8 cellular contexts compared by ENCODE assay signal in the genomic region with DNA sequence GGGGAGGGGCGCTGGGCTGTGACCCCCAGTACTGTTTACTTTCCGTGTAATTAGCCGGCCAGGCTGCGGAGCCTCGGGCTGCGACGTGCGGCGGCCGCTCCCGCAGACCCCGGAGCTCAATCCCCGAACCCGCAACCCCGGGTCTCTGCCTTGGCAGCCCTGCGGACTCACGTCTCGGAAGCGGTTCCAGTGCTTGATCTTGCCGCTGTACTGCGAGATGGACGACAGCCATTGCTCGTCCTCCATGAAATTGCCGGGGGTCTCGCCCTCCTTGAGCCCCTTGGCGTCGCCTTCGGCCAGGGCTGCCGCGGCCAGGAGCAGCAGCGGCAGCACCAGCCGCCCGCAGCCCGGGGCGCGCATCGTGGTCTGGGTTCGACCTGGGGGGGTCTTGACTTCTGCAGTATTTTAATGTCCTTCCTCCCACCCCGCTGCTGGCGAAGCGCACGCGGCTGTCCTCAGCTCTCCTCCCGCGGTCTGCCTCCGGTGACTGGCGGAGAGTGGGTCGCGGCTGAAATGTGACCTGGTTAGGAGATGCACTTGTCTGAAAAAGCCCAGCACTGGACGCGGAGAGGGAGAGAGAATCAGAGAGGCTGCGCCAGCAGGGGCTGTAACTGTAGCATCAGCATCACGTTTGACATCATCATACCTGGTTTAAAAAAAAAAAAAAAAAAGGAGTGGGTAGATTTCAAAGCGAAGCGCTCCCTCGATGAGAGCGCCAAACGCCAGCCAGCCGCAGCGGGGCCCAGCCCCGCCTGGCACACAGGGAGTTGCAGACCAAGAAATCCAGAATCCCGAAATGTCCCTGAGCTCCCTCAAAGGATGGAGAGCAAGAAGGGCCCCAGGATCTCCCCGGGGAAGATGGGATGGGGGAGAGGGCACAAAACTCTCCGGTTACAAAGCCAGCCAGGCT. TPM values are rescaled to one million over a fixed set of nuclear protein-coding genes. Genes with fewer than 3 reads are reported as not detected.
DNase-seq lines count a peak whose midpoint lies in the region; ATAC-seq and TF ChIP-seq lines count a peak whose summit lies in the region.

A gene with protein sequence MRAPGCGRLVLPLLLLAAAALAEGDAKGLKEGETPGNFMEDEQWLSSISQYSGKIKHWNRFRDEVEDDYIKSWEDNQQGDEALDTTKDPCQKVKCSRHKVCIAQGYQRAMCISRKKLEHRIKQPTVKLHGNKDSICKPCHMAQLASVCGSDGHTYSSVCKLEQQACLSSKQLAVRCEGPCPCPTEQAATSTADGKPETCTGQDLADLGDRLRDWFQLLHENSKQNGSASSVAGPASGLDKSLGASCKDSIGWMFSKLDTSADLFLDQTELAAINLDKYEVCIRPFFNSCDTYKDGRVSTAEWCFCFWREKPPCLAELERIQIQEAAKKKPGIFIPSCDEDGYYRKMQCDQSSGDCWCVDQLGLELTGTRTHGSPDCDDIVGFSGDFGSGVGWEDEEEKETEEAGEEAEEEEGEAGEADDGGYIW (minus strand): TSS at position 583 of the 910 bp plus-strand sequence. CDS start 223 bp downstream, at position 360.

- intact Hi-C loops in colonic mucosa (cut with DNase I): no loop called here

- peaks cover 19% of the 10 kb centered on the region for H3K4me1 ChIP-seq in HUES48 (ENCODE audit: control insufficient read depth, insufficient read depth, low read length)
- H3K4me1 ChIP-seq in colonic mucosa: peaks cover 8% of the 10 kb centered on the region
- H3K4me1 ChIP-seq in mesenchymal stem cell (ENCODE audit: control insufficient read depth, insufficient read depth, low read depth, low read length): peaks cover 25% of the 10 kb centered on the region

- WGBS in mesenchymal stem cell: 3% methylated on average over 56 of the region's 64 CpGs

- no peak within 1 kb of the TSS for H2AK5ac ChIP-seq in mesenchymal stem cell (ENCODE audit: low read length, severe bottlenecking)

- H3K14ac ChIP-seq in mesenchymal stem cell (ENCODE audit: low read length in 2 of 2): no peak within 1 kb of the TSS

- no peak for TF ChIP-seq CTCF in colonic mucosa (IDR thresholded peaks at IDR 0.05)

- DNase-seq in activated CD4-positive, alpha-beta T cell treated with anti-CD3 and anti-CD28 coated beads, Interleukin-2, amount 50 U/mL, for 1 hour: peak; percentile 74
- DNase-seq in colonic mucosa (no peak), mesenchymal stem cell (peak; percentile 35), pons (ENCODE audit: low spot score) (no peak), NCI-H446 treated with DMSO at 0.1 percent for 48 hours (lab: John Stamatoyannopoulos, UW) (no peak)
- DNase-seq in stimulated activated CD8-positive, alpha-beta memory T cell treated with anti-CD3 and anti-CD28 coated beads, Interleukin-15, amount 100 ng/mL, for 1 hour (ENCODE audit: low read depth): peak; percentile 26

- H3K9ac ChIP-seq in HUES48 (ENCODE audit: low read depth, low read length): no peak within 1 kb of the TSS
- peak within 1 kb of the TSS; percentile 34 to 69 for H3K9ac ChIP-seq in colonic mucosa (ENCODE audit: low read depth in 2 of 2, low read length in 2 of 2)
- peak within 1 kb of the TSS; percentile 36 for H3K9ac ChIP-seq in mesenchymal stem cell (ENCODE audit: low read length)

- H3K4me3 ChIP-seq in HUES48 (ENCODE audit: low read depth, low read length) (peak within 1 kb of the TSS; percentile 56), colonic mucosa (peak within 1 kb of the TSS; percentile 33), mesenchymal stem cell (ENCODE audit: insufficient read depth in 1 of 2, low read depth in 1 of 2, low read length in 2 of 2) (peak within 1 kb of the TSS; percentile 30 to 69)

- peak within 1 kb of the TSS; percentile 58 for H4K8ac ChIP-seq in mesenchymal stem cell (ENCODE audit: low read length)

- H3K27ac ChIP-seq in HUES48 (ENCODE audit: low read depth, low read length) (no peak within 1 kb of the TSS), colonic mucosa (peak within 1 kb of the TSS; percentile 37), mesenchymal stem cell (ENCODE audit: low read length, poor library complexity, severe bottlenecking) (no peak within 1 kb of the TSS)

- H3K27me3 ChIP-seq in HUES48 (ENCODE audit: control insufficient read depth, insufficient read depth, low read length) (peaks cover 59% of the 10 kb centered on the region), colonic mucosa (peaks cover 23% of the 10 kb centered on the region), mesenchymal stem cell (ENCODE audit: control insufficient read depth in 1 of 2, insufficient read depth in 1 of 2, low read length in 2 of 2) (peaks cover 48 to 50% of the 10 kb centered on the region in 2 experiments)

- no peak within 1 kb of the TSS for H2BK5ac ChIP-seq in mesenchymal stem cell (ENCODE audit: low read depth, low read length, poor library complexity, severe bottlenecking)

- no peak within 1 kb of the TSS for H2BK120ac ChIP-seq in mesenchymal stem cell (ENCODE audit: low read depth, low read length)

- peak within 1 kb of the TSS; percentile 6 to 26 for H3K4ac ChIP-seq in mesenchymal stem cell (ENCODE audit: low read depth in 1 of 2, low read length in 2 of 2)

- no peak within 1 kb of the TSS for H2BK12ac ChIP-seq in mesenchymal stem cell (ENCODE audit: low read length in 2 of 2)

- H3K23ac ChIP-seq in mesenchymal stem cell (ENCODE audit: low read length in 2 of 2): peak within 1 kb of the TSS in 1 of 2 experiments; percentile 86

- no peak within 1 kb of the TSS for H4K91ac ChIP-seq in mesenchymal stem cell (ENCODE audit: low read length)

- no peak within 1 kb of the TSS for H2AFZ ChIP-seq in mesenchymal stem cell (ENCODE audit: low read depth, low read length)

- H3K36me3 ChIP-seq in HUES48 (ENCODE audit: control insufficient read depth, insufficient read depth, low read length): no peaks in the 10 kb centered on the region
- H3K36me3 ChIP-seq in colonic mucosa: no peaks in the 10 kb centered on the region
- H3K36me3 ChIP-seq in mesenchymal stem cell (ENCODE audit: control insufficient read depth in 1 of 2, insufficient read depth in 2 of 2, low read depth in 1 of 2, low read length in 2 of 2): no peaks in the 10 kb centered on the region

- peak within 1 kb of the TSS; percentile 78 for H2BK15ac ChIP-seq in mesenchymal stem cell (ENCODE audit: low read depth, poor library complexity, severe bottlenecking)

- no peaks in the 10 kb centered on the region for H3K79me1 ChIP-seq in mesenchymal stem cell (replicated peaks; ENCODE audit: low read length, poor library complexity, severe bottlenecking)

- H3K4me2 ChIP-seq in mesenchymal stem cell (ENCODE audit: low read length, poor library complexity, severe bottlenecking): peak within 1 kb of the TSS; percentile 82

- ATAC-seq in GM21717 (IDR thresholded peaks at IDR 0.05; ENCODE audit: unreplicated experiment): no peak

- H3K18ac ChIP-seq in mesenchymal stem cell (ENCODE audit: low read depth in 1 of 2, low read length in 2 of 2): peak within 1 kb of the TSS in 1 of 2 experiments; percentile 79

- no peaks in the 10 kb centered on the region for H3K9me3 ChIP-seq in HUES48 (ENCODE audit: control insufficient read depth, insufficient read depth, low read length)
- no peaks in the 10 kb centered on the region for H3K9me3 ChIP-seq in colonic mucosa
- no peaks in the 10 kb centered on the region for H3K9me3 ChIP-seq in mesenchymal stem cell (ENCODE audit: control insufficient read depth, low read length)

RNA-seq across cellular contexts. Expression of the gene that starts here (rescaled TPM):
- total RNA-seq in colonic mucosa: 1 to 10 TPM; 4.7 to 6.5 TPM
- polyA plus RNA-seq in mesenchymal stem cell (2013, experiment 1 of 2): 0.22 TPM
- 0.30 TPM for polyA plus RNA-seq in mesenchymal stem cell (2013, experiment 2 of 2)

Comparison
In these comparisons a context has a peak if more than half of its experiments do, and no peak if none do; other contexts are left out.
1. DNase-seq: peak in activated CD4-positive, alpha-beta T cell treated with anti-CD3 and anti-CD28 coated beads, Interleukin-2, amount 50 U/mL, for 1 hour (single experiment), mesenchymal stem cell (single experiment) and stimulated activated CD8-positive, alpha-beta memory T cell treated with anti-CD3 and anti-CD28 coated beads, Interleukin-15, amount 100 ng/mL, for 1 hour (single experiment); none in colonic mucosa (single experiment), pons (single experiment) and NCI-H446 treated with DMSO at 0.1 percent for 48 hours (single experiment).
2. Peak in every context shown above with its lines, with median percentiles within 50 percentile points of each other: H3K4me3 ChIP-seq.